ENCODE assay signal across 16 cellular contexts in genomic region chr6:106572436-106572835, GRCh38. TPM values are rescaled to one million over a fixed set of nuclear protein-coding genes. Genes with fewer than 3 reads are reported as not detected.
A peak's percentile ranks its signal among the peaks of the same experiment; 100 is the strongest.
DNase-seq lines count a peak whose midpoint lies in the region; ATAC-seq, FAIRE-seq and TF ChIP-seq lines count a peak whose summit lies in the region.
"Had no signal": no experiment of that assay in that cellular context is flagged by ENCODE, and none has a peak within 500 bp of the region (broad histone marks: within the 10 kb centered on the region; RNA-seq: fewer than 3 reads in every experiment).

No MANE protein-coding gene starts in this region.

- H3K36me3 ChIP-seq in bronchial epithelial cell (ENCODE audit: control insufficient read depth, insufficient read depth, low read length), result peaks cover 9% of the 10 kb centered on the region

- no peak overlapping the region for H3K4me3 ChIP-seq in bronchial epithelial cell (ENCODE audit: low read depth, low read length)

- no peaks in the 10 kb centered on the region for H3K27me3 Mint-ChIP-seq in activated naive CD4-positive, alpha-beta T cell treated with anti-CD3 and anti-CD28 coated beads, Interleukin-2, amount 50 U/mL, for 24 hours
- H3K27me3 Mint-ChIP-seq in nephron progenitor cell (ENCODE audit: low read depth, poor library complexity), result peaks cover 4% of the 10 kb centered on the region
- H3K27me3 Mint-ChIP-seq in activated CD4-positive, alpha-beta memory T cell treated with anti-CD3 and anti-CD28 coated beads for 36 hours, result no peaks in the 10 kb centered on the region

- H3K4me3 Mint-ChIP-seq in activated naive CD4-positive, alpha-beta T cell treated with anti-CD3 and anti-CD28 coated beads, Interleukin-2, amount 50 U/mL, for 24 hours, result no peak overlapping the region
- no peak overlapping the region for H3K4me3 Mint-ChIP-seq in nephron progenitor cell
- H3K4me3 Mint-ChIP-seq in activated CD4-positive, alpha-beta memory T cell treated with anti-CD3 and anti-CD28 coated beads for 36 hours, result no peak overlapping the region

- POLR2A ChIA-PET in activated CD4-positive, alpha-beta memory T cell treated with anti-CD3 and anti-CD28 coated beads for 36 hours (lab: Charles Lee), result interaction anchor here (0.7 kb wide), 1 partner anchor 75 kb away, joined by 3 read pairs; no protein-coding TSS in a partner anchor

- no peak for DNase-seq in activated naive CD4-positive, alpha-beta T cell treated with anti-CD3 and anti-CD28 coated beads, Interleukin-2, amount 50 U/mL, for 72 hours (ENCODE audit: low spot score in 2 of 2)
- DNase-seq in bronchial epithelial cell (ENCODE audit: low read depth) (no peak), nephron progenitor cell (no peak), NCI-H1105 (lab: John Stamatoyannopoulos, UW) (no peak), HT-29 (ENCODE audit: low spot score) (no peak), dermis blood vessel endothelial cell (no peak)
- DNase-seq in activated CD4-positive, alpha-beta memory T cell treated with anti-CD3 and anti-CD28 coated beads for 36 hours, result no peak
- DNase-seq: Calu3, DND-41, GOT3, KBM-7, NCI-H146, NCI-H226, NCI-H526 had no signal

- H3K4me1 Mint-ChIP-seq in activated naive CD4-positive, alpha-beta T cell treated with anti-CD3 and anti-CD28 coated beads, Interleukin-2, amount 50 U/mL, for 24 hours, result peaks cover 5% of the 10 kb centered on the region
- H3K4me1 Mint-ChIP-seq in nephron progenitor cell, result peaks cover 13% of the 10 kb centered on the region
- peaks cover 12% of the 10 kb centered on the region for H3K4me1 Mint-ChIP-seq in activated CD4-positive, alpha-beta memory T cell treated with anti-CD3 and anti-CD28 coated beads for 36 hours (ENCODE audit: low read depth)

- peak overlapping the region; percentile 14 for H3K27ac Mint-ChIP-seq in activated naive CD4-positive, alpha-beta T cell treated with anti-CD3 and anti-CD28 coated beads, Interleukin-2, amount 50 U/mL, for 24 hours
- H3K27ac Mint-ChIP-seq in activated naive CD4-positive, alpha-beta T cell treated with anti-CD3 and anti-CD28 coated beads, Interleukin-2, amount 50 U/mL, for 72 hours, result peak overlapping the region in 1 of 2 donors; percentile 54
- H3K27ac Mint-ChIP-seq in nephron progenitor cell, result peak overlapping the region; percentile 10
- H3K27ac Mint-ChIP-seq in activated CD4-positive, alpha-beta memory T cell treated with anti-CD3 and anti-CD28 coated beads for 36 hours, result no peak overlapping the region

- H3K27me3 ChIP-seq in bronchial epithelial cell (ENCODE audit: control insufficient read depth, insufficient read depth, low read length), result no peaks in the 10 kb centered on the region

- peaks cover 3% of the 10 kb centered on the region for H3K36me3 Mint-ChIP-seq in activated naive CD4-positive, alpha-beta T cell treated with anti-CD3 and anti-CD28 coated beads, Interleukin-2, amount 50 U/mL, for 24 hours
- no peaks in the 10 kb centered on the region for H3K36me3 Mint-ChIP-seq in activated naive CD4-positive, alpha-beta T cell treated with anti-CD3 and anti-CD28 coated beads, Interleukin-2, amount 50 U/mL, for 72 hours
- peaks cover 6% of the 10 kb centered on the region for H3K36me3 Mint-ChIP-seq in nephron progenitor cell (ENCODE audit: low read depth)
- H3K36me3 Mint-ChIP-seq in activated CD4-positive, alpha-beta memory T cell treated with anti-CD3 and anti-CD28 coated beads for 36 hours, result peaks cover 5% of the 10 kb centered on the region

- intact Hi-C loops in activated CD4-positive, alpha-beta memory T cell treated with anti-CD3 and anti-CD28 coated beads for 36 hours (cut with micrococcal nuclease), result no loop called here

- CTCF ChIA-PET in activated CD4-positive, alpha-beta memory T cell treated with anti-CD3 and anti-CD28 coated beads for 36 hours (lab: Charles Lee), result interaction anchor here (0.8 to 15.1 kb wide), 6 partner anchors 126 to 408 kb away, joined by 3 to 440 read pairs (median 3); no protein-coding TSS in a partner anchor

- FAIRE-seq in bronchial epithelial cell (lab: Jason Lieb, UNC), result peak; percentile 62
- FAIRE-seq: A204.1 had no signal

- H3K9me3 Mint-ChIP-seq in activated naive CD4-positive, alpha-beta T cell treated with anti-CD3 and anti-CD28 coated beads, Interleukin-2, amount 50 U/mL, for 24 hours, result no peaks in the 10 kb centered on the region
- no peaks in the 10 kb centered on the region for H3K9me3 Mint-ChIP-seq in activated naive CD4-positive, alpha-beta T cell treated with anti-CD3 and anti-CD28 coated beads, Interleukin-2, amount 50 U/mL, for 72 hours
- no peaks in the 10 kb centered on the region for H3K9me3 Mint-ChIP-seq in nephron progenitor cell
- no peaks in the 10 kb centered on the region for H3K9me3 Mint-ChIP-seq in activated CD4-positive, alpha-beta memory T cell treated with anti-CD3 and anti-CD28 coated beads for 36 hours

- TF ChIP-seq CTCF in bronchial epithelial cell (IDR thresholded peaks at IDR 0.05; ENCODE audit: insufficient read depth, low read length, severe bottlenecking), result no peak
- TF ChIP-seq CTCF in nephron progenitor cell (IDR thresholded peaks at IDR 0.05), result no peak

- ATAC-seq in activated naive CD4-positive, alpha-beta T cell treated with anti-CD3 and anti-CD28 coated beads, Interleukin-2, amount 50 U/mL, for 72 hours, result no peak

RNA-seq across cellular contexts. Expression of gene RTN4IP1, which starts 56.9 kb away (rescaled TPM):
- 1 to 10 TPM; 6.6 to 8.0 TPM for total RNA-seq in activated naive CD4-positive, alpha-beta T cell treated with anti-CD3 and anti-CD28 coated beads, Interleukin-2, amount 50 U/mL, for 72 hours
- total RNA-seq in bronchial epithelial cell (6.8 and 7.6 TPM in 2 replicates), dermis blood vessel endothelial cell (5.4 and 6.2 TPM in 2 replicates)
- 1 to 10 TPM; 8.0 to 8.5 TPM for total RNA-seq in activated CD4-positive, alpha-beta memory T cell treated with anti-CD3 and anti-CD28 coated beads for 36 hours
- 4.1 and 4.4 TPM in 2 replicates for total RNA-seq in HT-29 (2014; rRNA removed; shearing (Covaris generic))

RNA-seq across cellular contexts. Expression of gene QRSL1, which starts 56.9 kb away (rescaled TPM):
- 10 to 100 TPM; 20.0 to 20.5 TPM for total RNA-seq in activated naive CD4-positive, alpha-beta T cell treated with anti-CD3 and anti-CD28 coated beads, Interleukin-2, amount 50 U/mL, for 72 hours
- total RNA-seq in bronchial epithelial cell, result 13.4 and 22.6 TPM in 2 replicates
- 10 to 100 TPM; 13.2 to 13.9 TPM for total RNA-seq in activated CD4-positive, alpha-beta memory T cell treated with anti-CD3 and anti-CD28 coated beads for 36 hours
- total RNA-seq in HT-29 (2014; rRNA removed; shearing (Covaris generic)), result 5.7 and 6.7 TPM in 2 replicates
- total RNA-seq in dermis blood vessel endothelial cell, result 8.3 and 12.6 TPM in 2 replicates
